17 cellular contexts compared by ENCODE assay signal in genomic region chr1:15444476-15445389, GRCh38. TPM values are rescaled to one million over a fixed set of nuclear protein-coding genes. Genes with fewer than 3 reads are reported as not detected.
A peak's percentile ranks its signal among the peaks of the same experiment; 100 is the strongest.
DNase-seq lines count a peak whose midpoint lies in the region; ATAC-seq and TF ChIP-seq lines count a peak whose summit lies in the region.
"Had no signal": no experiment of that assay in that cellular context is flagged by ENCODE, and none has a peak within 500 bp of the region (broad histone marks: within the 10 kb centered on the region; RNA-seq: fewer than 3 reads in every experiment).

No MANE protein-coding gene starts in this region.

- H3K79me2 ChIP-seq in neural progenitor cell (ENCODE audit: low read depth) = no peaks in the 10 kb centered on the region

- no peak overlapping the region for H3K4me3 ChIP-seq in neural progenitor cell

- peaks cover 18% of the 10 kb centered on the region for H3K27me3 Mint-ChIP-seq in neural progenitor cell (ENCODE audit: insufficient read depth, low read depth)

- DNase-seq in DMS 273 (lab: John Stamatoyannopoulos, UW; ENCODE audit: unreplicated experiment) = peak; percentile 55
- no peak for DNase-seq in DMS 273 treated with DMSO at 0.1 percent for 48 hours (lab: John Stamatoyannopoulos, UW)
- peak; percentile 24 for DNase-seq in GM13976 (ENCODE audit: low spot score)
- DNase-seq in amniotic epithelial cell (ENCODE audit: low read depth) = peak; percentile 59
- no peak for DNase-seq in neural progenitor cell (ENCODE audit: low spot score)
- DNase-seq in AML-193 (lab: John Stamatoyannopoulos, UW) = no peak
- no peak for DNase-seq in amniotic stem cell (lab: John Stamatoyannopoulos, UW)
- DNase-seq: H9, KG1, NCI-H1436, NCI-H2029, NCI-H2171, NCI-H446 treated with DMSO at 0.1 percent for 48 hours had no signal

- H3K4me1 ChIP-seq in neural progenitor cell = no peaks in the 10 kb centered on the region

- H3K36me3 ChIP-seq in neural progenitor cell = no peaks in the 10 kb centered on the region

- no peaks in the 10 kb centered on the region for H3F3A ChIP-seq in neural progenitor cell (ENCODE audit: low read depth)

- H3K27ac Mint-ChIP-seq in neural progenitor cell = peak overlapping the region; percentile 74
- H3K27ac Mint-ChIP-seq: H9 had no signal

- in situ Hi-C loops in GM13976 (cut with MboI; ENCODE audit: low sequenced_read_pairs, unreplicated experiment) = no loop called here

- no peak overlapping the region for H3K9ac ChIP-seq in neural progenitor cell

- no peaks in the 10 kb centered on the region for H3K27me3 ChIP-seq in neural progenitor cell

- no peak for ATAC-seq in HG03139 (IDR thresholded peaks at IDR 0.05; ENCODE audit: unreplicated experiment)

- H3K9me3 Mint-ChIP-seq in neural progenitor cell = no peaks in the 10 kb centered on the region
- H3K9me3 Mint-ChIP-seq: H9 had no signal

- no peak overlapping the region for H3K4me2 ChIP-seq in neural progenitor cell

- no peaks in the 10 kb centered on the region for H3K36me3 Mint-ChIP-seq in neural progenitor cell

- no peaks in the 10 kb centered on the region for H3K9me3 ChIP-seq in neural progenitor cell (ENCODE audit: low read depth)

- TF ChIP-seq CTCF in GM13976 (IDR thresholded peaks at IDR 0.05; ENCODE audit: borderline replicate concordance, control extremely low read depth, extremely low read depth, insufficient read depth, missing control alignments) (no peak), neural progenitor cell (IDR thresholded peaks at IDR 0.05) (no peak)

- no peak overlapping the region for H3K27ac ChIP-seq in neural progenitor cell
- H3K27ac ChIP-seq: 22Rv1, C4-2B had no signal

- peaks cover 2% of the 10 kb centered on the region for H3K4me1 Mint-ChIP-seq in neural progenitor cell
- H3K4me1 Mint-ChIP-seq: H9 had no signal

- no peak overlapping the region for H2AFZ ChIP-seq in neural progenitor cell (replicated peaks)

- no peaks in the 10 kb centered on the region for H4K20me1 ChIP-seq in neural progenitor cell (ENCODE audit: low read depth)

- H3K4me3 Mint-ChIP-seq in neural progenitor cell = no peak overlapping the region
- H3K4me3 Mint-ChIP-seq: H9 had no signal

RNA-seq across cellular contexts. Expression of gene CTRC, which starts 6.5 kb away (rescaled TPM):
- total RNA-seq in neural progenitor cell (ENCODE audit: low replicate concordance) = not detected in 2 replicates
- total RNA-seq: H9, SK-MEL-5 had no signal

RNA-seq across cellular contexts. Expression of gene CELA2A, which starts 11.8 kb away (rescaled TPM):
- total RNA-seq in neural progenitor cell (ENCODE audit: low replicate concordance) = not detected in 2 replicates
- total RNA-seq: H9, SK-MEL-5 had no signal

RNA-seq across cellular contexts. Expression of gene CELA2B, which starts 31.2 kb away (rescaled TPM):
- not detected in 2 replicates for total RNA-seq in neural progenitor cell (ENCODE audit: low replicate concordance)
- total RNA-seq: H9, SK-MEL-5 had no signal

RNA-seq across cellular contexts. Expression of gene EFHD2, which starts 35.0 kb away (rescaled TPM):
- total RNA-seq in neural progenitor cell (ENCODE audit: low replicate concordance) = 6.5 and 14.5 TPM in 2 replicates

Comparison
In these comparisons a context has a peak if more than half of its experiments do, and no peak if none do; other contexts are left out.
1. DNase-seq: peak in DMS 273 (single experiment), GM13976 (single experiment) and amniotic epithelial cell (single experiment); none in DMS 273 treated with DMSO at 0.1 percent for 48 hours (single experiment), neural progenitor cell (single experiment), AML-193 (0 of 2) and amniotic stem cell (single experiment).